Comparison of ENCODE assay signal across 11 cellular contexts in genomic region chr17:61325382-61326073, GRCh38.
DNase-seq lines count a peak whose midpoint lies in the region; ATAC-seq, FAIRE-seq and TF ChIP-seq lines count a peak whose summit lies in the region.
"Had no signal": no experiment of that assay in that cellular context is flagged by ENCODE, and none has a peak within 500 bp of the region (broad histone marks: within the 10 kb centered on the region; RNA-seq: fewer than 3 reads in every experiment).

No MANE protein-coding gene starts in this region.

- no peak for ATAC-seq in HG03280 (IDR thresholded peaks at IDR 0.05; ENCODE audit: unreplicated experiment)
- ATAC-seq: GM12878 had no signal

- H3K4me1 Mint-ChIP-seq in chondrocyte (ENCODE audit: low read depth) (peaks cover 34% of the 10 kb centered on the region), nephron progenitor cell (peaks cover 55% of the 10 kb centered on the region)

- peak; percentile 21 for DNase-seq in AG20443 (ENCODE audit: low spot score)
- DNase-seq in HTR-8/SVneo (ENCODE audit: insufficient read length, low spot score), result no peak
- DNase-seq in chondrocyte (ENCODE audit: low spot score), result no peak
- DNase-seq in nephron progenitor cell, result peak; percentile 48
- DNase-seq in dedifferentiated amniotic fluid mesenchymal stem cell (ENCODE audit: extremely low spot score), result no peak
- DNase-seq in GM19239 (ENCODE audit: insufficient read length, low spot score), result no peak
- no peak for DNase-seq in GM12891 (ENCODE audit: insufficient read length, low spot score)
- DNase-seq: NCI-H1105 treated with DMSO at 0.1 percent for 48 hours, OCI-M1 had no signal

- H3K27ac Mint-ChIP-seq in chondrocyte (ENCODE audit: unreplicated experiment), result peak overlapping the region; percentile 68
- H3K27ac Mint-ChIP-seq in nephron progenitor cell, result no peak overlapping the region

- FAIRE-seq in HTR-8/SVneo (lab: Jason Lieb, UNC) (peak; percentile 31), GM19239 (lab: Jason Lieb, UNC) (no peak), GM12891 (lab: Jason Lieb, UNC) (no peak)
- FAIRE-seq: GM12878 had no signal

- H3K36me3 Mint-ChIP-seq in chondrocyte (ENCODE audit: low read depth), result peaks cover 2% of the 10 kb centered on the region
- H3K36me3 Mint-ChIP-seq in nephron progenitor cell (ENCODE audit: low read depth), result no peaks in the 10 kb centered on the region

- no peaks in the 10 kb centered on the region for H3K9me3 Mint-ChIP-seq in chondrocyte (ENCODE audit: low read depth)
- no peaks in the 10 kb centered on the region for H3K9me3 Mint-ChIP-seq in nephron progenitor cell

- TF ChIP-seq CTCF in chondrocyte (IDR thresholded peaks at IDR 0.05) (no peak), nephron progenitor cell (IDR thresholded peaks at IDR 0.05) (no peak)

- no peaks in the 10 kb centered on the region for H3K27me3 Mint-ChIP-seq in chondrocyte (ENCODE audit: low read depth)
- peaks cover 27% of the 10 kb centered on the region for H3K27me3 Mint-ChIP-seq in nephron progenitor cell (ENCODE audit: low read depth, poor library complexity)

- H3K4me3 Mint-ChIP-seq in chondrocyte (ENCODE audit: unreplicated experiment), result no peak overlapping the region
- H3K4me3 Mint-ChIP-seq in nephron progenitor cell, result peak overlapping the region; percentile 42

- no peak for TF ChIP-seq POLR2A in GM12891 (IDR thresholded peaks at IDR 0.05; ENCODE audit: low read depth, low read length)

TF ChIP-seq in GM12891, 5 proteins besides CTCF, POLR2A, EP300 and RAD21:
- TF ChIP-seq SPI1 (IDR thresholded peaks at IDR 0.05; ENCODE audit: low read depth, low read length) (no peak), POLR2AphosphoS5 (IDR thresholded peaks at IDR 0.05; ENCODE audit: low read depth, low read length) (no peak), PAX5 (IDR thresholded peaks at IDR 0.05; ENCODE audit: insufficient read depth, low read length, severe bottlenecking) (no peak), TAF1 (IDR thresholded peaks at IDR 0.05; ENCODE audit: low read depth, low read length) (no peak)

Comparison
In these comparisons a context has a peak if more than half of its experiments do, and no peak if none do; other contexts are left out.
1. DNase-seq: peak in AG20443 (single experiment) and nephron progenitor cell (single experiment); none in HTR-8/SVneo (single experiment), chondrocyte (single experiment), dedifferentiated amniotic fluid mesenchymal stem cell (single experiment), GM19239 (single experiment) and GM12891 (single experiment).